25 cellular contexts compared by ENCODE assay signal in the genomic region with DNA sequence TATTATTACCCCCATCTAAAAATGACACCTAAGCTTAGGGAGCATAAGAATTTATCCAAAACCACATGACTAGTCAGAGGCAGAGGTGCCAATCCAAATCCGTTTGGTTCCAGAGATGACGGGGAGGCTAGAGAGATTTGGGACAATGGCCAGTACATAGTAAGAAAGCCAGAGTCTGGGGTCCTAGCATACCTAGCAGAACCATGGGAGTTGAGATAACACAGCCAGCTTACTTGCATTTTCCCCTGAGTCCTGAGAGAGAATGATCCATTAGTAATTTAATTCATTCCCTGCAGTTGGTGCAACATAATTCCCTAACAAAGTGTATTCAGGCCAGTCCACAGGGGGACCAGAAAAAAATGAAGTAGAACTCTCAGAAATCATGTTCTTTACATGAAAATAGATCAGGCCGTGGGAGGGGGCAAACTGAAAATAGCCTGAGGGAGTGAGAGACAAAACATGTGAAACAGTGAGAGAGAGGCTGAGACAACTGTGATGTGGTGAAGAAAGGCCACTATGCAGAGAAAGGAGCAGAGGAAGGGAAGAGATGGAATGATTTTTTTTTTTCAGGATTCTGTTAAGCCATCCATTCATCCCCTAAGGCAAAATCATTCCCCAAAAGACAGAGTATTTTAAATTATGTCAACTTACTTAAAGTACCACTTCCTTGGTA.
"Had no signal": no experiment of that assay in that cellular context is flagged by ENCODE, and none has a peak within 500 bp of the region (broad histone marks: within the 10 kb centered on the region; RNA-seq: fewer than 3 reads in every experiment).

No MANE protein-coding gene starts in this region.

- H3K9me3 ChIP-seq: SJSA1 had no signal

- H3K4me1 Mint-ChIP-seq: activated B cell treated with CpG ODN at 0.5 μM for 24 hours; activated CD4-positive, alpha-beta T cell treated with anti-CD3 and anti-CD28 coated beads, Interleukin-2, amount 10 ng/mL, durations not matched to agents 24 days and 14 days; activated CD8-positive, alpha-beta memory T cell treated with anti-CD3 and anti-CD28 coated beads, Interleukin-2, amount 10 ng/mL, durations not matched to agents 7 days and 5 days; activated naive CD4-positive, alpha-beta T cell treated with anti-CD3 and anti-CD28 coated beads, Interleukin-2, amount 50 U/mL, for 24 hours had no signal

- H3K4me3 Mint-ChIP-seq: activated B cell treated with CpG ODN at 0.5 μM for 24 hours; activated CD4-positive, alpha-beta T cell treated with anti-CD3 and anti-CD28 coated beads, Interleukin-2, amount 10 ng/mL, durations not matched to agents 24 days and 14 days; activated CD8-positive, alpha-beta memory T cell treated with anti-CD3 and anti-CD28 coated beads, Interleukin-2, amount 10 ng/mL, durations not matched to agents 7 days and 5 days; activated naive CD4-positive, alpha-beta T cell treated with anti-CD3 and anti-CD28 coated beads, Interleukin-2, amount 50 U/mL, for 24 hours; activated T-cell treated with anti-CD3 and anti-CD28 coated beads, Interleukin-2, amount 50 U/mL, for 24 hours; activated T-helper 1 cell treated with anti-CD3 and anti-CD28 coated beads, Interleukin-12 subunit alpha, Interleukin-12 subunit beta, Interleukin-2, Interleukin-4 antibody, amounts not matched to agents 30 ng/mL and 10 ng/mL and 1 ng/mL, durations not matched to agents 14 hours and 24 hours and 36 hours had no signal

- H3K27ac Mint-ChIP-seq: activated B cell treated with CpG ODN at 0.5 μM for 24 hours; activated CD4-positive, alpha-beta T cell treated with anti-CD3 and anti-CD28 coated beads, Interleukin-2, amount 10 ng/mL, durations not matched to agents 24 days and 14 days; activated CD8-positive, alpha-beta memory T cell treated with anti-CD3 and anti-CD28 coated beads, Interleukin-2, amount 10 ng/mL, durations not matched to agents 7 days and 5 days; activated naive CD4-positive, alpha-beta T cell treated with anti-CD3 and anti-CD28 coated beads, Interleukin-2, amount 50 U/mL, for 24 hours; activated T-cell treated with anti-CD3 and anti-CD28 coated beads, Interleukin-2, amount 50 U/mL, for 24 hours; activated T-helper 1 cell treated with anti-CD3 and anti-CD28 coated beads, Interleukin-12 subunit alpha, Interleukin-12 subunit beta, Interleukin-2, Interleukin-4 antibody, amounts not matched to agents 30 ng/mL and 10 ng/mL and 1 ng/mL, durations not matched to agents 14 hours and 24 hours and 36 hours had no signal

- H3K4me3 ChIP-seq: SJSA1 had no signal

- H3K4me2 ChIP-seq: KMS-11 had no signal

- H3K27me3 Mint-ChIP-seq: activated B cell treated with CpG ODN at 0.5 μM for 24 hours; activated CD4-positive, alpha-beta T cell treated with anti-CD3 and anti-CD28 coated beads, Interleukin-2, amount 10 ng/mL, durations not matched to agents 24 days and 14 days; activated CD8-positive, alpha-beta memory T cell treated with anti-CD3 and anti-CD28 coated beads, Interleukin-2, amount 10 ng/mL, durations not matched to agents 7 days and 5 days; activated T-cell treated with anti-CD3 and anti-CD28 coated beads, Interleukin-2, amount 50 U/mL, for 24 hours had no signal

- H3K27ac ChIP-seq: KMS-11, SJSA1 had no signal

- H3K36me3 ChIP-seq: SJSA1 had no signal

- H3K9me3 Mint-ChIP-seq: activated B cell treated with CpG ODN at 0.5 μM for 24 hours; activated CD4-positive, alpha-beta T cell treated with anti-CD3 and anti-CD28 coated beads, Interleukin-2, amount 10 ng/mL, durations not matched to agents 24 days and 14 days; activated naive CD4-positive, alpha-beta T cell treated with anti-CD3 and anti-CD28 coated beads, Interleukin-2, amount 50 U/mL, for 24 hours; activated T-helper 1 cell treated with anti-CD3 and anti-CD28 coated beads, Interleukin-12 subunit alpha, Interleukin-12 subunit beta, Interleukin-2, Interleukin-4 antibody, amounts not matched to agents 30 ng/mL and 10 ng/mL and 1 ng/mL, durations not matched to agents 14 hours and 24 hours and 36 hours had no signal

- DNase-seq: activated B cell treated with CpG ODN at 0.5 μM for 24 hours; activated CD4-positive, alpha-beta T cell treated with anti-CD3 and anti-CD28 coated beads for 1 hour; activated CD4-positive, alpha-beta T cell treated with anti-CD3 and anti-CD28 coated beads, Interleukin-2, amount 10 ng/mL, durations not matched to agents 24 days and 14 days; activated CD4-positive, alpha-beta T cell treated with anti-CD3 and anti-CD28 coated beads, Interleukin-2, amount 50 U/mL, for 48 hours; activated CD8-positive, alpha-beta memory T cell treated with anti-CD3 and anti-CD28 coated beads, Interleukin-2, amount 10 ng/mL, durations not matched to agents 7 days and 5 days; activated effector memory CD4-positive, alpha-beta T cell treated with Interleukin-2 at 50 U/mL for 16 hours; activated naive CD4-positive, alpha-beta T cell; activated T-cell treated with anti-CD3 and anti-CD28 coated beads, Interleukin-2, amount 50 U/mL, for 24 hours; cerebellar nuclear complex; NCI-H1092; NCI-H1417; NCI-H1930; NCI-H2171; NCI-H345; NCI-H510A; NCI-H526 treated with DMSO at 0.1 percent for 48 hours; PC-3; SHP77; SW 1271; T-helper 9 cell had no signal

- H3K9ac ChIP-seq: KMS-11 had no signal

- ATAC-seq: activated CD8-positive, alpha-beta memory T cell treated with anti-CD3 and anti-CD28 coated beads, Interleukin-2, amount 10 ng/mL, durations not matched to agents 7 days and 5 days; PC-3; SK-N-SH treated with all-trans-retinoic acid at 6 μM for 48 hours had no signal

- H3K36me3 Mint-ChIP-seq: activated CD8-positive, alpha-beta memory T cell treated with anti-CD3 and anti-CD28 coated beads, Interleukin-2, amount 10 ng/mL, durations not matched to agents 7 days and 5 days; activated naive CD4-positive, alpha-beta T cell treated with anti-CD3 and anti-CD28 coated beads, Interleukin-2, amount 50 U/mL, for 24 hours had no signal

- H3K4me1 ChIP-seq: SJSA1 had no signal
